ENCODE assay signal across 30 cellular contexts in the genomic region with DNA sequence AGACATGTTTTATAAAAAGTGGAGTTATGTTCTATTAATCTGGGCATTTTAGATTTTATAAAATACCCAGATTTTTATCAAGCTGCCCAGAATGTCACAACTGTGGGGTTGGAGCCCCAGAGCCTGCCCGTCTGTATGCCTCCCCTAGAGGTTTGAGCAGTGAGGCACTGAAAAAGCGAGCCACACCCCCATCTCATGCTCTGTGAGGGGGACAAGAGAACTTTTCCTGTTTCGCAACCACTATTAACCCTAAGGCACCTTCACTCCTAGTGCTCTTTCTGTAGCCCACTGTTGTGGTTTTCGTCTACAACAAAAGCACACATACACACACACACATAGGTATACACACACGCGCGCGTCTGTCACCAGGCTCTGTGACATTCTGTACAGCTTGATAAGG. TPM values are rescaled to one million over a fixed set of nuclear protein-coding genes. Genes with fewer than 3 reads are reported as not detected.
DNase-seq lines count a peak whose midpoint lies in the region; ATAC-seq, FAIRE-seq and TF ChIP-seq lines count a peak whose summit lies in the region.
"Had no signal": no experiment of that assay in that cellular context is flagged by ENCODE, and none has a peak within 500 bp of the region (broad histone marks: within the 10 kb centered on the region; RNA-seq: fewer than 3 reads in every experiment).

No MANE protein-coding gene starts in this region.

- H3K9ac ChIP-seq in HepG2 (ENCODE audit: insufficient read depth, low read depth, low read length) (no peak overlapping the region), endodermal cell (ENCODE audit: extremely low read depth, low read length, poor library complexity, severe bottlenecking) (no peak overlapping the region)
- H3K9ac ChIP-seq: KMS-11 had no signal

- no TSS peak for BruUV-seq in HepG2 (replicated peaks; lab: Mats Ljungman, UMichigan)

- no peak overlapping the region for H3K4me2 ChIP-seq in HepG2 (ENCODE audit: low read depth, low read length)
- H3K4me2 ChIP-seq: KMS-11 had no signal

- TF ChIP-seq CTCF in HepG2 (CRISPR knock-in tag; IDR thresholded peaks at IDR 0.05) (no peak), right lobe of liver (IDR thresholded peaks at IDR 0.05) (no peak), endodermal cell (conservative IDR thresholded peaks at IDR 0.05) (no peak), ascending aorta (IDR thresholded peaks at IDR 0.05) (no peak)

- no peak overlapping the region for H2AFZ ChIP-seq in HepG2 (ENCODE audit: low read length)

- H3K79me2 ChIP-seq in HepG2 (ENCODE audit: insufficient read depth, low read length): no peaks in the 10 kb centered on the region

- FAIRE-seq in HepG2 (lab: Jason Lieb, UNC): no peak
- FAIRE-seq: GM12892 had no signal

- H3K27me3 ChIP-seq in HepG2 (ENCODE audit: control insufficient read depth in 1 of 2, insufficient read depth in 2 of 2, low read length in 2 of 2) (peaks cover 2 to 32% of the 10 kb centered on the region in 2 experiments; a peak in 4 of 5 replicates), right lobe of liver (no peaks in the 10 kb centered on the region), endodermal cell (ENCODE audit: control insufficient read depth, insufficient read depth, low read length, poor library complexity, severe bottlenecking) (no peaks in the 10 kb centered on the region), ascending aorta (no peaks in the 10 kb centered on the region)

- no peak overlapping the region for H3K27ac Mint-ChIP-seq in endodermal cell
- no peak overlapping the region for H3K27ac Mint-ChIP-seq in activated naive CD4-positive, alpha-beta T cell treated with anti-CD3 and anti-CD28 coated beads for 36 hours
- H3K27ac Mint-ChIP-seq: CD8-positive, alpha-beta T cell; T-cell had no signal

- no peaks in the 10 kb centered on the region for H3K36me3 Mint-ChIP-seq in endodermal cell (ENCODE audit: low read depth)
- no peaks in the 10 kb centered on the region for H3K36me3 Mint-ChIP-seq in activated naive CD4-positive, alpha-beta T cell treated with anti-CD3 and anti-CD28 coated beads for 36 hours (ENCODE audit: low read depth)
- H3K36me3 Mint-ChIP-seq: CD8-positive, alpha-beta T cell; T-cell had no signal

- WGBS in HepG2 (ENCODE audit: low lambda C conversion rate): 57% methylated on average over 8 of the region's 8 CpGs
- 71% methylated on average over 8 of the region's 8 CpGs for WGBS in right lobe of liver (ENCODE audit: insufficient coverage, low coverage, low lambda C conversion rate, missing lambda C conversion rate)
- 94 to 100% methylated on average over 1 to 8 of the region's 8 CpGs for WGBS in endodermal cell (ENCODE audit: insufficient coverage in 1 of 2, insufficient read length in 1 of 2), 2 experiments

- H3K9me3 Mint-ChIP-seq in endodermal cell: no peaks in the 10 kb centered on the region
- H3K9me3 Mint-ChIP-seq in activated naive CD4-positive, alpha-beta T cell treated with anti-CD3 and anti-CD28 coated beads for 36 hours: no peaks in the 10 kb centered on the region
- H3K9me3 Mint-ChIP-seq: CD8-positive, alpha-beta T cell; T-cell had no signal

- H3K4me1 ChIP-seq in HepG2 (ENCODE audit: insufficient read depth, low read length) (no peaks in the 10 kb centered on the region), right lobe of liver (no peaks in the 10 kb centered on the region), endodermal cell (ENCODE audit: control insufficient read depth, insufficient read depth, low read length) (no peaks in the 10 kb centered on the region), ascending aorta (no peaks in the 10 kb centered on the region)
- H3K4me1 ChIP-seq: SJCRH30 had no signal

- H3K27me3 Mint-ChIP-seq in endodermal cell (ENCODE audit: insufficient read depth): peaks cover 2% of the 10 kb centered on the region
- peaks cover 9% of the 10 kb centered on the region for H3K27me3 Mint-ChIP-seq in activated naive CD4-positive, alpha-beta T cell treated with anti-CD3 and anti-CD28 coated beads for 36 hours (ENCODE audit: low read depth)

- H3K36me3 ChIP-seq in HepG2 (replicated peaks in 1 of 2; ENCODE audit: control insufficient read depth in 1 of 2, insufficient read depth in 2 of 2, low read length in 2 of 2): no peaks in the 10 kb centered on the region
- H3K36me3 ChIP-seq in right lobe of liver: no peaks in the 10 kb centered on the region
- no peaks in the 10 kb centered on the region for H3K36me3 ChIP-seq in endodermal cell (ENCODE audit: control insufficient read depth, insufficient read depth, low read length)
- H3K36me3 ChIP-seq in ascending aorta: no peaks in the 10 kb centered on the region
- H3K36me3 ChIP-seq: SJCRH30 had no signal

- ATAC-seq in HepG2 (no peak), right lobe of liver (no peak), sciatic nerve (peak; percentile 90)
- ATAC-seq: CD8-positive, alpha-beta T cell; PC-3; Right ventricle myocardium inferior; T-cell had no signal

- TF ChIP-seq POLR2A in HepG2 (IDR thresholded peaks at IDR 0.05; ENCODE audit: insufficient read depth in 1 of 2, low read depth in 2 of 2, low read length in 2 of 2) (no peak), right lobe of liver (IDR thresholded peaks at IDR 0.05) (no peak)

- no peaks in the 10 kb centered on the region for H3K4me1 Mint-ChIP-seq in endodermal cell
- no peaks in the 10 kb centered on the region for H3K4me1 Mint-ChIP-seq in activated naive CD4-positive, alpha-beta T cell treated with anti-CD3 and anti-CD28 coated beads for 36 hours (ENCODE audit: low read depth)
- H3K4me1 Mint-ChIP-seq: T-cell had no signal

- no peak overlapping the region for H3K4me3 Mint-ChIP-seq in endodermal cell
- no peak overlapping the region for H3K4me3 Mint-ChIP-seq in activated naive CD4-positive, alpha-beta T cell treated with anti-CD3 and anti-CD28 coated beads for 36 hours
- H3K4me3 Mint-ChIP-seq: CD8-positive, alpha-beta T cell; T-cell had no signal

- H3K27ac ChIP-seq in HepG2 (ENCODE audit: extremely low read length, insufficient read depth, low read length) (no peak overlapping the region), right lobe of liver (no peak overlapping the region), endodermal cell (ENCODE audit: low read depth, low read length) (no peak overlapping the region), ascending aorta (no peak overlapping the region)
- H3K27ac ChIP-seq: C4-2B, HL-60, KMS-11, SJCRH30 had no signal

- DNase-seq in HepG2 (ENCODE audit: low spot score) (no peak), right lobe of liver (no peak), KBM-7 (peak; percentile 42), endodermal cell (peak; percentile 39), sciatic nerve (ENCODE audit: low spot score) (no peak), activated gamma-delta T cell treated with Interleukin-2 at 50 U/mL for 16 hours (no peak), ascending aorta (ENCODE audit: low spot score in 2 of 2) (no peak)
- DNase-seq in activated naive CD4-positive, alpha-beta T cell treated with anti-CD3 and anti-CD28 coated beads for 36 hours: no peak
- DNase-seq: CD8-positive, alpha-beta T cell; DMS 273 treated with DMSO at 0.1 percent for 48 hours; DMS79; NCI-H1105; NCI-H1436 treated with DMSO at 0.1 percent for 48 hours; NCI-H187 treated with DMSO at 0.1 percent for 48 hours; NCI-H446; NCI-H526; NCI-H82; NK-92 treated with Interleukin-12 subunit alpha and Interleukin-12 subunit beta, amount 100 ng/mL, for 24 hours; PC-3; SJCRH30; T-cell had no signal

- no peaks in the 10 kb centered on the region for H3K9me3 ChIP-seq in HepG2 (ENCODE audit: low read length)
- H3K9me3 ChIP-seq in right lobe of liver: no peaks in the 10 kb centered on the region
- H3K9me3 ChIP-seq in endodermal cell (ENCODE audit: control insufficient read depth, low read length): no peaks in the 10 kb centered on the region
- H3K9me3 ChIP-seq in ascending aorta: no peaks in the 10 kb centered on the region
- H3K9me3 ChIP-seq: SJCRH30 had no signal

- CTCF ChIA-PET in HepG2 (lab: Yijun Ruan, JAX; ENCODE audit: low intra/inter-chr PET ratio, low total read pairs): no interaction called here
- CTCF ChIA-PET in activated naive CD4-positive, alpha-beta T cell treated with anti-CD3 and anti-CD28 coated beads for 36 hours (lab: Charles Lee): interaction anchor here (0.7 kb wide), 1 partner anchor 13 kb away, joined by 3 read pairs; no protein-coding TSS in a partner anchor

- POLR2A ChIA-PET in HepG2 (lab: Yijun Ruan, JAX): no interaction called here

- no peak overlapping the region for H3K4me3 ChIP-seq in HepG2 (replicated peaks in 1 of 3; ENCODE audit: insufficient read depth in 1 of 3, low read depth in 2 of 3, low read length in 3 of 3)
- no peak overlapping the region for H3K4me3 ChIP-seq in right lobe of liver
- no peak overlapping the region for H3K4me3 ChIP-seq in endodermal cell (ENCODE audit: low read length)
- no peak overlapping the region for H3K4me3 ChIP-seq in ascending aorta
- H3K4me3 ChIP-seq: SJCRH30 had no signal

- H4K20me1 ChIP-seq in HepG2 (ENCODE audit: insufficient read depth, low read length): no peaks in the 10 kb centered on the region

- in situ Hi-C loops in HepG2 (cut with HindIII; ENCODE audit: extremely low pct_ligation_motif_present, low pct_unique_long_range_greater_than_20kb) (no loop called here), KBM-7 (cut with MboI; ENCODE audit: low pct_unique_long_range_greater_than_20kb, low sequenced_read_pairs) (no loop called here)

- intact Hi-C loops in HepG2 (cut with micrococcal nuclease; ENCODE audit: unreplicated experiment): no loop called here
- intact Hi-C loops in right lobe of liver (cut with DNase I): no loop called here
- intact Hi-C loops in sciatic nerve (cut with DNase I): no loop called here
- intact Hi-C loops in ascending aorta (cut with DNase I): no loop called here
- intact Hi-C loops in activated naive CD4-positive, alpha-beta T cell treated with anti-CD3 and anti-CD28 coated beads for 36 hours (cut with micrococcal nuclease): no loop called here

- TF ChIP-seq RAD21 in HepG2 (CRISPR knock-in tag; IDR thresholded peaks at IDR 0.05): no peak

- TF ChIP-seq EP300 in HepG2 (IDR thresholded peaks at IDR 0.05; ENCODE audit: low read depth in 2 of 2, low read length in 2 of 2): no peak
- TF ChIP-seq EP300 in HepG2 (CRISPR knock-in tag; IDR thresholded peaks at IDR 0.05; ENCODE audit: borderline replicate concordance): no peak

RNA-seq across cellular contexts. Expression of a gene that starts 38.0 kb away (rescaled TPM):
- not detected in 2 replicates for total RNA-seq in HepG2 (2016; rRNA removed; fragmentation: Illumina TruSeq; extraction: Trizol)
- not detected in 2 replicates for total RNA-seq in HepG2 (2016; cell fraction: cytosol; rRNA removed; fragmentation: Illumina TruSeq; extraction: Trizol; ENCODE audit: low read depth)
- not detected in 2 replicates for total RNA-seq in HepG2 (2016; cell fraction: insoluble cytoplasmic fraction; rRNA removed; fragmentation: Illumina TruSeq; extraction: Trizol)
- total RNA-seq in HepG2 (2016; cell fraction: membrane; rRNA removed; fragmentation: Illumina TruSeq; extraction: Trizol): not detected in 2 replicates
- not detected in 2 replicates for total RNA-seq in HepG2 (2016; cell fraction: nucleus; rRNA removed; fragmentation: Illumina TruSeq; extraction: Trizol)
- polyA plus RNA-seq in HepG2 (2011; rRNA removed): not detected in 2 replicates
- not detected in 2 replicates for polyA plus RNA-seq in HepG2 (2011; cell fraction: cytosol; rRNA removed)
- not detected in 2 replicates for polyA plus RNA-seq in HepG2 (2011; cell fraction: nucleus; rRNA removed)
- polyA plus RNA-seq in HepG2 (2012): not detected in 2 replicates
- not detected in 2 replicates for polyA plus RNA-seq in HepG2 (2016; cell fraction: cytosol; fragmentation: Illumina TruSeq; extraction: Trizol; ENCODE audit: low read depth)
- polyA plus RNA-seq in HepG2 (2016; cell fraction: insoluble cytoplasmic fraction; fragmentation: Illumina TruSeq; extraction: Trizol; ENCODE audit: low read depth): not detected in 2 replicates
- not detected in 2 replicates for polyA plus RNA-seq in HepG2 (2016; cell fraction: membrane; fragmentation: Illumina TruSeq; extraction: Trizol; ENCODE audit: low read depth)
- polyA plus RNA-seq in HepG2 (2016; cell fraction: nucleus; fragmentation: Illumina TruSeq; extraction: Trizol; ENCODE audit: insufficient read depth, low read depth): not detected in 2 replicates
- not detected in 2 replicates for polyA minus RNA-seq in HepG2 (2011; rRNA and poly(A)+ RNA removed; ENCODE audit: low replicate concordance)
- polyA minus RNA-seq in HepG2 (2011; cell fraction: cytosol; rRNA and poly(A)+ RNA removed): not detected in 2 replicates
- not detected in 2 replicates for polyA minus RNA-seq in HepG2 (2011; cell fraction: nucleus; rRNA and poly(A)+ RNA removed)
- not detected for total RNA-seq in right lobe of liver
- not detected for total RNA-seq in endodermal cell
- polyA plus RNA-seq in endodermal cell (2013, experiment 1 of 2): not detected
- not detected for polyA plus RNA-seq in endodermal cell (2013, experiment 2 of 2)
- total RNA-seq in sciatic nerve: 4.6 TPM
- total RNA-seq in ascending aorta: 2.4 TPM
- total RNA-seq in activated naive CD4-positive, alpha-beta T cell treated with anti-CD3 and anti-CD28 coated beads for 36 hours: not detected
- total RNA-seq: A172; CD8-positive, alpha-beta T cell; H4; PC-3; Right ventricle myocardium inferior; RPMI7951; SJCRH30; T-cell had no signal
- polyA plus RNA-seq: AG04450 had no signal

Comparison
In these comparisons a context has a peak if more than half of its experiments do, and no peak if none do; other contexts are left out.
1. DNase-seq: peak in KBM-7 (single experiment) and endodermal cell (single experiment); none in HepG2 (single experiment), right lobe of liver (0 of 3), sciatic nerve (single experiment), activated gamma-delta T cell treated with Interleukin-2 at 50 U/mL for 16 hours (single experiment), ascending aorta (0 of 2) and activated naive CD4-positive, alpha-beta T cell treated with anti-CD3 and anti-CD28 coated beads for 36 hours (single experiment).